ENCODE assay signal across 13 cellular contexts in the genomic region with DNA sequence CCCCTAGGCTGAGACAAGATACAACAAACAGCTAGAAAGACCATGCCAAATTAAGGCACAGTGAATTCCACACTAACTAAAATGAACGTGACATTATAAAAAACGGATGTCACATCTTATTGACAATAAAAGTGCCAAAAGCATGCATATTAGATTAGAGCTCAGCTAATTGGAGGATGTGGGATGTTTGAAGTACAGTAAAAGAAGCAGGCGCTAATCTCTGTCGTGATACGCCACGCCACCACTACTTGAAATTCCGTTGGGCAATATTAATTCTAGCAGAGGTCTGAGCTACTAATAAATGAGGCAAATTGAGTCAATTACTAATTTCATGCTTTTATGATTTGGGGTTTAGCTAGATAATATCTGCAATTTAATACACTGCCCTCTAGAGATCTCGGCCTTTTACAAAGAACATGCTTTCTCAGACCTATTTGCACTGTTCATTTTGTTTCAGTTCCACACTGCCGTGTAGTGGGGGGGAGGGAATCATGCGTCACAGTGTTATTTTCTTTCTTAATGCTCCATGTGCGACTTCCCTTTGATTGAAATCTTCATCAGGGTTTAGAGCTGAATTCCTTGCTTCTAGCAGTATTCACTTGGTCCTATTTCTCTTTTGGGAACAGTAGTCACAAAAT. TPM values are rescaled to one million over a fixed set of nuclear protein-coding genes. Genes with fewer than 3 reads are reported as not detected.
"Had no signal": no experiment of that assay in that cellular context is flagged by ENCODE, and none has a peak within 500 bp of the region (broad histone marks: within the 10 kb centered on the region; RNA-seq: fewer than 3 reads in every experiment).

No MANE protein-coding gene starts in this region.

- ATAC-seq: activated CD8-positive, alpha-beta T cell treated with anti-CD3 and anti-CD28 coated beads for 36 hours; activated T-cell treated with anti-CD3 and anti-CD28 coated beads, Interleukin-2, amount 50 U/mL, for 72 hours; right cardiac atrium; stimulated activated effector memory CD8-positive, alpha-beta T cell treated with anti-CD3 and anti-CD28 coated beads, Interleukin-12 subunit alpha, Interleukin-12 subunit beta, amount 100 ng/mL, for 72 hours had no signal

- H3K36me3 Mint-ChIP-seq: naive B cell; stimulated activated effector memory CD8-positive, alpha-beta T cell treated with anti-CD3 and anti-CD28 coated beads, Interleukin-12 subunit alpha, Interleukin-12 subunit beta, amount 100 ng/mL, for 72 hours had no signal

- H3K4me1 Mint-ChIP-seq: naive B cell; stimulated activated effector memory CD8-positive, alpha-beta T cell treated with anti-CD3 and anti-CD28 coated beads, Interleukin-12 subunit alpha, Interleukin-12 subunit beta, amount 100 ng/mL, for 72 hours had no signal

- H3K4me3 Mint-ChIP-seq: activated CD8-positive, alpha-beta T cell treated with anti-CD3 and anti-CD28 coated beads for 36 hours; activated T-cell treated with anti-CD3 and anti-CD28 coated beads, Interleukin-2, amount 50 U/mL, for 72 hours; naive B cell; stimulated activated effector memory CD8-positive, alpha-beta T cell treated with anti-CD3 and anti-CD28 coated beads, Interleukin-12 subunit alpha, Interleukin-12 subunit beta, amount 100 ng/mL, for 72 hours had no signal

- H3K27ac ChIP-seq: ascending aorta, esophagus squamous epithelium, neutrophil, tibial artery, vagina had no signal

- H3K27me3 Mint-ChIP-seq: activated CD8-positive, alpha-beta T cell treated with anti-CD3 and anti-CD28 coated beads for 36 hours; naive B cell had no signal

- DNase-seq: activated CD4-positive, alpha-beta T cell treated with anti-CD3 and anti-CD28 coated beads for 4 hours; activated CD8-positive, alpha-beta memory T cell treated with anti-CD3 and anti-CD28 coated beads, Interleukin-2, amount 50 U/mL, for 4 hours; activated CD8-positive, alpha-beta T cell treated with anti-CD3 and anti-CD28 coated beads for 36 hours; activated T-cell treated with anti-CD3 and anti-CD28 coated beads, Interleukin-2, amount 50 U/mL, for 72 hours; esophagus squamous epithelium; glutamatergic neuron; naive B cell; right cardiac atrium; tibial artery had no signal

- H3K27ac Mint-ChIP-seq: activated CD8-positive, alpha-beta T cell treated with anti-CD3 and anti-CD28 coated beads for 36 hours; activated T-cell treated with anti-CD3 and anti-CD28 coated beads, Interleukin-2, amount 50 U/mL, for 72 hours; naive B cell; stimulated activated effector memory CD8-positive, alpha-beta T cell treated with anti-CD3 and anti-CD28 coated beads, Interleukin-12 subunit alpha, Interleukin-12 subunit beta, amount 100 ng/mL, for 72 hours had no signal

RNA-seq across cellular contexts. Expression of gene ROBO2, which starts 52.9 kb away (rescaled TPM):
- total RNA-seq: activated CD8-positive, alpha-beta T cell treated with anti-CD3 and anti-CD28 coated beads for 36 hours; activated T-cell treated with anti-CD3 and anti-CD28 coated beads, Interleukin-2, amount 50 U/mL, for 72 hours had no signal
